Comparison of ENCODE assay signal across 8 cellular contexts in genomic region chr11:112588252-112588668, GRCh38.
DNase-seq lines count a peak whose midpoint lies in the region; ATAC-seq, FAIRE-seq and TF ChIP-seq lines count a peak whose summit lies in the region.

No MANE protein-coding gene starts in this region.

- H3K27ac Mint-ChIP-seq in activated T-helper 2 cell treated with anti-CD3 and anti-CD28 coated beads, Interferon-gamma antibody, Interleukin-2, Interleukin-4, amounts not matched to agents 10 μg/mL and 5 μg/mL and 100 μg/mL, durations not matched to agents 14 hours and 24 hours and 36 hours, result no peak overlapping the region

- intact Hi-C loops in activated T-helper 2 cell treated with anti-CD3 and anti-CD28 coated beads, Interferon-gamma antibody, Interleukin-2, Interleukin-4, amounts not matched to agents 10 μg/mL and 5 μg/mL and 100 μg/mL, durations not matched to agents 14 hours and 24 hours and 36 hours (cut with micrococcal nuclease), result loop anchor here (1.0 to 2.0 kb wide), 2 partner anchors 207 to 701 kb away; no protein-coding TSS in a partner anchor

- DNase-seq in Ammon's horn (ENCODE audit: low spot score), result peak; percentile 95
- peak; percentile 91 for DNase-seq in OCI-M1 (lab: John Stamatoyannopoulos, UW)
- peak; percentile 11 for DNase-seq in activated T-helper 2 cell treated with anti-CD3 and anti-CD28 coated beads, Interferon-gamma antibody, Interleukin-2, Interleukin-4, amounts not matched to agents 10 μg/mL and 5 μg/mL and 100 μg/mL, durations not matched to agents 14 hours and 24 hours and 36 hours (ENCODE audit: low spot score)
- peak; percentile 20 to 43 for DNase-seq in frontal cortex (ENCODE audit: low spot score in 2 of 2)
- no peak for DNase-seq in omental fat pad (ENCODE audit: low spot score)

- H3K27me3 Mint-ChIP-seq in activated T-helper 2 cell treated with anti-CD3 and anti-CD28 coated beads, Interferon-gamma antibody, Interleukin-2, Interleukin-4, amounts not matched to agents 10 μg/mL and 5 μg/mL and 100 μg/mL, durations not matched to agents 14 hours and 24 hours and 36 hours (ENCODE audit: low read depth), result peaks cover 6% of the 10 kb centered on the region

- no peaks in the 10 kb centered on the region for H3K9me3 Mint-ChIP-seq in activated T-helper 2 cell treated with anti-CD3 and anti-CD28 coated beads, Interferon-gamma antibody, Interleukin-2, Interleukin-4, amounts not matched to agents 10 μg/mL and 5 μg/mL and 100 μg/mL, durations not matched to agents 14 hours and 24 hours and 36 hours

- TF ChIP-seq CTCF in LNCAP (IDR thresholded peaks at IDR 0.05) (peak; percentile 75), omental fat pad (IDR thresholded peaks at IDR 0.05) (no peak)

- no peak for FAIRE-seq in frontal cortex (lab: Jason Lieb, UNC)

- H3K4me3 Mint-ChIP-seq in activated T-helper 2 cell treated with anti-CD3 and anti-CD28 coated beads, Interferon-gamma antibody, Interleukin-2, Interleukin-4, amounts not matched to agents 10 μg/mL and 5 μg/mL and 100 μg/mL, durations not matched to agents 14 hours and 24 hours and 36 hours (ENCODE audit: low read depth), result no peak overlapping the region

- H3K36me3 Mint-ChIP-seq in activated T-helper 2 cell treated with anti-CD3 and anti-CD28 coated beads, Interferon-gamma antibody, Interleukin-2, Interleukin-4, amounts not matched to agents 10 μg/mL and 5 μg/mL and 100 μg/mL, durations not matched to agents 14 hours and 24 hours and 36 hours (ENCODE audit: low read depth), result no peaks in the 10 kb centered on the region

- H3K4me1 Mint-ChIP-seq in activated T-helper 2 cell treated with anti-CD3 and anti-CD28 coated beads, Interferon-gamma antibody, Interleukin-2, Interleukin-4, amounts not matched to agents 10 μg/mL and 5 μg/mL and 100 μg/mL, durations not matched to agents 14 hours and 24 hours and 36 hours (ENCODE audit: low read depth), result no peaks in the 10 kb centered on the region

- peak; percentile 39 for ATAC-seq in GM19023 (IDR thresholded peaks at IDR 0.05; ENCODE audit: unreplicated experiment)
- peak; percentile 77 for ATAC-seq in omental fat pad (ENCODE audit: low FRiP score)
- ATAC-seq in GM21737 (IDR thresholded peaks at IDR 0.05; ENCODE audit: unreplicated experiment), result no peak
